ENCODE assay signal across 7 cellular contexts in the genomic region with DNA sequence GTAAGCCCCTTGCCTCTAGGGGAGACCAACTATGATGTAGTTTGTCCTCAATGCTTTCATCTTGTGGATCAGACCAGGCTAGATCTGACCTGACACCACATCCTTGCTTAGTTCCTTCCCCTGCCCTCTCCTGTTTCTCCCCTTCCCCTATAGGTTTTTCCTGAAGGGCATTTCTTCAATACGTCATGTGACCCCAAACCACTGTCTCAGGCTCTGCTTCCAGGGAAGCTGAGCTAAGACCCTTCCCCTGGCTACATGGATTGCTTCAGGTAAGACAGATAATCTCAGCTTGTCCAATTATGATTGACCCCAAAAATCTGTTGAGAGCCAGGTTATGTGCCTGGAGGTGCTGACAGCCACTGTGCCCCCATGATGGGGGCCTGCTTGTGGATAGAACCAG.
"Had no signal": no experiment of that assay in that cellular context is flagged by ENCODE, and none has a peak within 500 bp of the region (broad histone marks: within the 10 kb centered on the region; RNA-seq: fewer than 3 reads in every experiment).

No MANE protein-coding gene starts in this region.

- FAIRE-seq: HepG2, HTR-8/SVneo had no signal

- H3K27ac Mint-ChIP-seq: IgD-negative memory B cell had no signal

- H3K9me3 Mint-ChIP-seq: IgD-negative memory B cell had no signal

- H3K4me1 Mint-ChIP-seq: IgD-negative memory B cell had no signal

- DNase-seq: IMR-90, KBM-7, KG1 had no signal

- H3K27ac ChIP-seq: HL-60 had no signal

- ATAC-seq: HepG2 had no signal
